Comparison of ENCODE assay signal across 15 cellular contexts in the genomic region with DNA sequence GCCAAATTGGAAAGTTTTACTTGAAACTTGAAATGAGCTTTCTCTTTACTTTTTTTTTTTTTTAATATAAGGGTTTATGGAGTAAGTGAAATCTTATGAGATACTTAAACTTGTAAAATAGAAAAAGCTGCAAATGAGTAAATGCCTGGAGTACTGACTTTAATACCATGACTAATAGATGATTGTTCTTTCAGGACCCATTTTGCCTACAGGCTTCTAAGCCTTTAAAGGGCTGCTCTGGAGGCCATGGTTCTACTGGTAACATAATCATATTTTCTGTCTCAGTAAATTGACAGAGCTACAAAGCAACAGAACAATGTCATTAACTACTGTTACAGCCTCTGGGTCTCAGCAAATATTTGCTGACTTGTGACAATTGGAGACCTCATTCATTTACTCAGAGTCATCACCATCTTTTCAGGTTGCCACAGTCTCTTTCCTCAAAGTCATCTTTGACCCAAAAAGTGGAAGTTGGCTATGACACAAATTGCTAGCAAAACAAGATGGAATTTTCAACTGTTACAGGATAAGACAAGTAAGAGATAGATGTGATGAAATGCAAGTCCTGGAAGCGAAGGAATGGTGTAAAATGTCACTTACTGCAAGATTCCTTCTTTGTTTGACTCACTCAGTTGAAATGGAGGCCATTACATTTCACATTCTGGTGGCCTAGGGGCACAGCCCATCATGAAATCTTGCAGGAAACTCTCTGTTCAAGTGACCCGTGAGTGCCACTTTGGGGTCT.
DNase-seq lines count a peak whose midpoint lies in the region; ATAC-seq, FAIRE-seq and TF ChIP-seq lines count a peak whose summit lies in the region.
"Had no signal": no experiment of that assay in that cellular context is flagged by ENCODE, and none has a peak within 500 bp of the region (broad histone marks: within the 10 kb centered on the region; RNA-seq: fewer than 3 reads in every experiment).

No MANE protein-coding gene starts in this region.

- TF ChIP-seq POLR2A in GM12892 (IDR thresholded peaks at IDR 0.05; ENCODE audit: low read depth, low read length) = no peak

- H3K9ac ChIP-seq in adipocyte (ENCODE audit: low read length) = peak overlapping the region; percentile 47

- H3K4me3 Mint-ChIP-seq in nephron progenitor cell = no peak overlapping the region

- H3K4me1 Mint-ChIP-seq in nephron progenitor cell = peaks cover 5% of the 10 kb centered on the region

- DNase-seq in HCEC 1CT (peak; percentile 48), adipocyte (ENCODE audit: low read depth) (peak; percentile 49), fibroblast of villous mesenchyme (ENCODE audit: low read depth) (peak; percentile 41), frontal cortex (ENCODE audit: low spot score in 2 of 2) (no peak), nephron progenitor cell (no peak), GM12892 (ENCODE audit: insufficient read length) (no peak)
- DNase-seq: activated CD4-positive, CD25-positive, alpha-beta regulatory T cell treated with anti-CD3 and anti-CD28 coated beads, Interleukin-2, amount 50 U/mL, for 72 hours; cortex of kidney; DMS79 treated with DMSO at 0.1 percent for 48 hours; NCI-H1436; NCI-H446 treated with DMSO at 0.1 percent for 48 hours had no signal

- H3K27ac ChIP-seq in ACC112 (ENCODE audit: low read depth, low read length) = peak overlapping the region; percentile 85
- H3K27ac ChIP-seq: thoracic aorta had no signal

- no peak for FAIRE-seq in frontal cortex (lab: Jason Lieb, UNC)
- FAIRE-seq in GM12892 (lab: Jason Lieb, UNC) = no peak

- H3K9me3 Mint-ChIP-seq in nephron progenitor cell = no peaks in the 10 kb centered on the region

- H3K4me1 ChIP-seq in ACC112 (ENCODE audit: control insufficient read depth, insufficient read depth, low read length, unreplicated experiment) (peaks cover 31% of the 10 kb centered on the region), adipocyte (ENCODE audit: control insufficient read depth, insufficient read depth, low read length) (peaks cover 41% of the 10 kb centered on the region)

- TF ChIP-seq CTCF in fibroblast of villous mesenchyme (IDR thresholded peaks at IDR 0.05; ENCODE audit: insufficient read depth, low read depth, low read length) (no peak), nephron progenitor cell (IDR thresholded peaks at IDR 0.05) (no peak)

- H3K27me3 ChIP-seq in ACC112 (ENCODE audit: insufficient read depth, low read length) = no peaks in the 10 kb centered on the region
- H3K27me3 ChIP-seq in adipocyte (replicated peaks; ENCODE audit: control insufficient read depth, insufficient read depth, low read length) = no peaks in the 10 kb centered on the region

- ATAC-seq in GM18517 (IDR thresholded peaks at IDR 0.05; ENCODE audit: unreplicated experiment) = no peak

- no peaks in the 10 kb centered on the region for H3K9me3 ChIP-seq in adipocyte (ENCODE audit: control insufficient read depth, low read length)
- H3K9me3 ChIP-seq: thoracic aorta had no signal

- H3K27me3 Mint-ChIP-seq in nephron progenitor cell (ENCODE audit: low read depth, poor library complexity) = peaks cover 6% of the 10 kb centered on the region
- H3K27me3 Mint-ChIP-seq: progenitor cell of endocrine pancreas had no signal

- H3K36me3 ChIP-seq in ACC112 (ENCODE audit: insufficient read depth, low read length) (no peaks in the 10 kb centered on the region), adipocyte (ENCODE audit: control insufficient read depth, insufficient read depth, low read length, severe bottlenecking) (no peaks in the 10 kb centered on the region)
- H3K36me3 ChIP-seq: thoracic aorta had no signal

- H3K27ac Mint-ChIP-seq in nephron progenitor cell = no peak overlapping the region
- H3K27ac Mint-ChIP-seq: progenitor cell of endocrine pancreas had no signal

- H3K36me3 Mint-ChIP-seq in nephron progenitor cell (ENCODE audit: low read depth) = no peaks in the 10 kb centered on the region

- peak overlapping the region; percentile 82 for H2AFZ ChIP-seq in ACC112 (ENCODE audit: low read length, unreplicated experiment)

- H3K79me2 ChIP-seq in ACC112 (ENCODE audit: control insufficient read depth, insufficient read depth, low read length, unreplicated experiment) = no peaks in the 10 kb centered on the region

- peak overlapping the region; percentile 7; the same call in 1 of the 2 replicates for H3K4me3 ChIP-seq in ACC112 (ENCODE audit: low read depth, low read length)
- H3K4me3 ChIP-seq in adipocyte (ENCODE audit: low read length) = no peak overlapping the region
- no peak overlapping the region for H3K4me3 ChIP-seq in fibroblast of villous mesenchyme (ENCODE audit: low read depth, low read length)
- H3K4me3 ChIP-seq: thoracic aorta had no signal

Comparison
In these comparisons a context has a peak if more than half of its experiments do, and no peak if none do; other contexts are left out.
1. DNase-seq: peak in HCEC 1CT (single experiment), adipocyte (single experiment) and fibroblast of villous mesenchyme (single experiment); none in frontal cortex (0 of 2), nephron progenitor cell (single experiment) and GM12892 (single experiment).